Comparison of ENCODE assay signal across 9 cellular contexts in genomic region chr9:131578778-131579504, GRCh38. TPM values are rescaled to one million over a fixed set of nuclear protein-coding genes. Genes with fewer than 3 reads are reported as not detected.
DNase-seq lines count a peak whose midpoint lies in the region; ATAC-seq lines count a peak whose summit lies in the region.
"Had no signal": no experiment of that assay in that cellular context is flagged by ENCODE, and none has a peak within 500 bp of the region (broad histone marks: within the 10 kb centered on the region; RNA-seq: fewer than 3 reads in every experiment).

No MANE protein-coding gene starts in this region.

- H3K36me3 Mint-ChIP-seq in activated CD8-positive, alpha-beta memory T cell treated with anti-CD3 and anti-CD28 coated beads, Interleukin-2, amount 10 ng/mL, durations not matched to agents 7 days and 5 days = peaks cover 33% of the 10 kb centered on the region

- peak overlapping the region; percentile 67 to 95 (median 85) for H3K4me2 ChIP-seq in BLaER1 treated with 17β-estradiol and CSF1 and Interleukin-3, amounts not matched to agents 10 nM and 100 nM
- H3K4me2 ChIP-seq in Karpas-422 (ENCODE audit: low read depth, low read length, poor library complexity, severe bottlenecking) = no peak overlapping the region

- H3K27me3 Mint-ChIP-seq in activated CD8-positive, alpha-beta memory T cell treated with anti-CD3 and anti-CD28 coated beads, Interleukin-2, amount 10 ng/mL, durations not matched to agents 7 days and 5 days = no peaks in the 10 kb centered on the region

- H3K27ac ChIP-seq in BLaER1 treated with 17β-estradiol and CSF1 and Interleukin-3, amounts not matched to agents 10 nM and 100 nM = peak overlapping the region in 9 of 11 experiments; percentile 44 to 80 (median 63); a peak in 19 of 22 replicates
- no peak overlapping the region for H3K27ac ChIP-seq in Karpas-422 (ENCODE audit: low read length)

- peaks cover 65 to 100% (median 86%) of the 10 kb centered on the region in 11 experiments for H3K36me3 ChIP-seq in BLaER1 treated with 17β-estradiol and CSF1 and Interleukin-3, amounts not matched to agents 10 nM and 100 nM
- H3K36me3 ChIP-seq in Karpas-422 (ENCODE audit: insufficient read depth, low read length) = no peaks in the 10 kb centered on the region

- peaks cover 35 to 84% (median 64%) of the 10 kb centered on the region in 11 experiments for H4K20me1 ChIP-seq in BLaER1 treated with 17β-estradiol and CSF1 and Interleukin-3, amounts not matched to agents 10 nM and 100 nM
- no peaks in the 10 kb centered on the region for H4K20me1 ChIP-seq in Karpas-422 (ENCODE audit: insufficient read depth, low read depth, low read length)

- H3K4me3 ChIP-seq in BLaER1 treated with 17β-estradiol and CSF1 and Interleukin-3, amounts not matched to agents 10 nM and 100 nM = peak overlapping the region in 7 of 10 experiments; percentile 6 to 44 (median 17); a peak in 6 of 20 replicates
- no peak overlapping the region for H3K4me3 ChIP-seq in Karpas-422 (ENCODE audit: low read length)

- H3K79me2 ChIP-seq in Karpas-422 (ENCODE audit: low read length) = no peaks in the 10 kb centered on the region

- peak; percentile 68 for DNase-seq in activated CD8-positive, alpha-beta memory T cell treated with anti-CD3 and anti-CD28 coated beads, Interleukin-2, amount 10 ng/mL, durations not matched to agents 7 days and 5 days
- DNase-seq in medulla oblongata (ENCODE audit: extremely low spot score) (peak; percentile 63), NCI-H446 treated with DMSO at 0.1 percent for 48 hours (lab: John Stamatoyannopoulos, UW) (no peak), NCI-H2196 (lab: John Stamatoyannopoulos, UW; ENCODE audit: unreplicated experiment) (no peak), Karpas-422 (no peak)

- peak overlapping the region; percentile 91 for H3K27ac Mint-ChIP-seq in activated CD8-positive, alpha-beta memory T cell treated with anti-CD3 and anti-CD28 coated beads, Interleukin-2, amount 10 ng/mL, durations not matched to agents 7 days and 5 days

- no peaks in the 10 kb centered on the region for H3K9me3 Mint-ChIP-seq in activated CD8-positive, alpha-beta memory T cell treated with anti-CD3 and anti-CD28 coated beads, Interleukin-2, amount 10 ng/mL, durations not matched to agents 7 days and 5 days (ENCODE audit: low read depth)

- no peak overlapping the region for H2AFZ ChIP-seq in Karpas-422 (ENCODE audit: low read length)

- peaks cover 26% of the 10 kb centered on the region for H3K4me1 Mint-ChIP-seq in activated CD8-positive, alpha-beta memory T cell treated with anti-CD3 and anti-CD28 coated beads, Interleukin-2, amount 10 ng/mL, durations not matched to agents 7 days and 5 days

- H3K9me2 ChIP-seq in Karpas-422 (replicated peaks; ENCODE audit: insufficient read depth, low read length) = no peaks in the 10 kb centered on the region

- H3K4me3 Mint-ChIP-seq in activated CD8-positive, alpha-beta memory T cell treated with anti-CD3 and anti-CD28 coated beads, Interleukin-2, amount 10 ng/mL, durations not matched to agents 7 days and 5 days = peak overlapping the region; percentile 49

- CTCF ChIA-PET in activated CD8-positive, alpha-beta memory T cell treated with anti-CD3 and anti-CD28 coated beads, Interleukin-2, amount 10 ng/mL, durations not matched to agents 7 days and 5 days (lab: Charles Lee) = interaction anchor here (0.8 to 1.5 kb wide), 11 partner anchors 9 to 394 kb away, joined by 3 to 8 read pairs (median 3); no protein-coding TSS in a partner anchor

- ATAC-seq in GM21786 (IDR thresholded peaks at IDR 0.05; ENCODE audit: unreplicated experiment) = peak; percentile 74
- peak; percentile 81 for ATAC-seq in activated CD8-positive, alpha-beta memory T cell treated with anti-CD3 and anti-CD28 coated beads, Interleukin-2, amount 10 ng/mL, durations not matched to agents 7 days and 5 days
- no peak for ATAC-seq in HG03139 (IDR thresholded peaks at IDR 0.05; ENCODE audit: unreplicated experiment)

- peaks cover 44 to 89% (median 76%) of the 10 kb centered on the region in 10 experiments for H3K4me1 ChIP-seq in BLaER1 treated with 17β-estradiol and CSF1 and Interleukin-3, amounts not matched to agents 10 nM and 100 nM
- no peaks in the 10 kb centered on the region for H3K4me1 ChIP-seq in Karpas-422 (ENCODE audit: low read length)

- no peaks in the 10 kb centered on the region for H3K27me3 ChIP-seq in BLaER1 treated with 17β-estradiol and CSF1 and Interleukin-3, amounts not matched to agents 10 nM and 100 nM
- H3K27me3 ChIP-seq in Karpas-422 (ENCODE audit: low read length) = no peaks in the 10 kb centered on the region

- peak overlapping the region; percentile 10 to 71 (median 53); a peak in 21 of 22 replicates for H3K9ac ChIP-seq in BLaER1 treated with 17β-estradiol and CSF1 and Interleukin-3, amounts not matched to agents 10 nM and 100 nM
- no peak overlapping the region for H3K9ac ChIP-seq in Karpas-422 (ENCODE audit: low read length)

- H3K9me3 ChIP-seq in BLaER1 treated with 17β-estradiol and CSF1 and Interleukin-3, amounts not matched to agents 10 nM and 100 nM (replicated peaks in 1 of 11) = no peaks in the 10 kb centered on the region
- no peaks in the 10 kb centered on the region for H3K9me3 ChIP-seq in Karpas-422 (ENCODE audit: low read length)

RNA-seq across cellular contexts. Expression of gene PRRT1B, which starts 33.6 kb away (rescaled TPM):
- not detected for total RNA-seq in activated CD8-positive, alpha-beta memory T cell treated with anti-CD3 and anti-CD28 coated beads, Interleukin-2, amount 10 ng/mL, durations not matched to agents 7 days and 5 days
- total RNA-seq in Karpas-422 (2014; rRNA removed; shearing (Covaris generic); ENCODE audit: low replicate concordance) = not detected in 2 replicates
- total RNA-seq: glomerular endothelial cell had no signal

RNA-seq across cellular contexts. Expression of gene UCK1, which starts 47.9 kb away (rescaled TPM):
- total RNA-seq in activated CD8-positive, alpha-beta memory T cell treated with anti-CD3 and anti-CD28 coated beads, Interleukin-2, amount 10 ng/mL, durations not matched to agents 7 days and 5 days = 10 to 100 TPM; 26.1 to 29.6 TPM
- total RNA-seq in Karpas-422 (2014; rRNA removed; shearing (Covaris generic); ENCODE audit: low replicate concordance) = 8.0 and 23.5 TPM in 2 replicates

Comparison
In these comparisons a context has a peak if more than half of its experiments do, and no peak if none do; other contexts are left out.
1. DNase-seq: peak in activated CD8-positive, alpha-beta memory T cell treated with anti-CD3 and anti-CD28 coated beads, Interleukin-2, amount 10 ng/mL, durations not matched to agents 7 days and 5 days (single experiment) and medulla oblongata (single experiment); none in NCI-H446 treated with DMSO at 0.1 percent for 48 hours (single experiment), NCI-H2196 (single experiment) and Karpas-422 (single experiment).